8 cellular contexts compared by ENCODE assay signal in the genomic region with DNA sequence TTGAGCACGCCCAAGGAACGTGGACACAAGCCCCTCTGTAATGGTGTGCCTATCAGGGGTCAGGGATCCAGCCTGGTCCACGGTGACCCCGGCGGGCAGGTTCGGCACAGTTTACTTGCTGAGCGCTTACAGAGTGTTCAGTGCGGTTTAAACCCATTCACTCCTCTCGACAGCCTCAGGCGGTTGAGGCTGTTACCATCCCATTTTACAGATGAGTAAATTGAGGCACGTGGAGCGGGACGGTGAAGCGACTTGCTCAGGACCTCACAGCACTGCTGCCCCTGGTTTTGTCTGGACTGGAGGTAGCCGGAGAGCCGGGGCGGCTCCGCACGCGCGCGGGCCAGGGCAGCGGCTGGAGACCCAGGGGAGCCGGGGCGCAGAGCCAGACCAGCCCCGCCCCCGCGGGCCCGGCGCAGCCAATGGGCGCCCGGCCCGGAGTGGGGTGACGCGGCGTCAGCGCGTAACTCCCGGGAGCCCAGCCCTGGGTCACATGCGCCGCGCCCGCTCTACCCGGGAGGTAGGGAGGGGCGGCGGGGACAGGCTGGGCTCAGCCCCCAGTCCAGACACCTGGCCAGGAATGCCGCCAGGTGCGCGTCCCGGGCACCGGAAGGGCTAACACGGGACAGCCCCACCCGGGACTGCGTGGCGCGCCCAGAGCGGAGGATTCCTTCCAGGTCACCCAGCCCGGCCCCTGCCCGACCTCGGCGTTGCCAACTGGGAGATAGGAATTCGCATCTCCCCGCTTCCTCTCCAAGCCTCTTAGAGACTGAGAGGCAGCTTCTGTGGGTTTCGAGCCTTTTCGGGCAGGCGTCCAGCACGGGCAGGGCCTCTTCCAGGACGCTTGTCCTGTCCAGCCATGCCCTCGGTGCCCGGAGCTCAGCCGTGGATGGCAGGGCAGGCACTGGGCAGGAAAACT. TPM values are rescaled to one million over a fixed set of nuclear protein-coding genes. Genes with fewer than 3 reads are reported as not detected.
A peak's percentile ranks its signal among the peaks of the same experiment; 100 is the strongest.
DNase-seq lines count a peak whose midpoint lies in the region; ATAC-seq, FAIRE-seq and TF ChIP-seq lines count a peak whose summit lies in the region.

No MANE protein-coding gene starts in this region.

- peak overlapping the region; percentile 100 for H3K27ac ChIP-seq in right atrium auricular region
- H3K27ac ChIP-seq in psoas muscle: peak overlapping the region; percentile 100

- H3K36me3 ChIP-seq in right atrium auricular region: no peaks in the 10 kb centered on the region
- H3K36me3 ChIP-seq in psoas muscle (ENCODE audit: insufficient read depth in 1 of 2, low read depth in 1 of 2): no peaks in the 10 kb centered on the region

- H3K27me3 ChIP-seq in right atrium auricular region (no peaks in the 10 kb centered on the region), psoas muscle (ENCODE audit: insufficient read depth in 3 of 3, low read length in 2 of 3) (no peaks in the 10 kb centered on the region)

- peak overlapping the region; percentile 44 for H3K4me3 ChIP-seq in HFF-Myc (replicated peaks; ENCODE audit: low read depth, low read length)
- H3K4me3 ChIP-seq in right atrium auricular region: peak overlapping the region; percentile 35 to 50
- H3K4me3 ChIP-seq in psoas muscle: peak overlapping the region; percentile 60

- peak; percentile 81 for FAIRE-seq in urothelium cell line (lab: Jason Lieb, UNC)

- H3K27me3 Mint-ChIP-seq in T-helper 17 cell: no peaks in the 10 kb centered on the region

- ATAC-seq in T-helper 17 cell (peak; percentile 74), psoas muscle (peak; percentile 73 to 79 (median 77))

- H3K4me1 ChIP-seq in right atrium auricular region (peaks cover 0 to 76% of the 10 kb centered on the region in 2 donors), psoas muscle (peaks cover 60% of the 10 kb centered on the region)

- peak overlapping the region; percentile 80 for H3K4me3 Mint-ChIP-seq in T-helper 17 cell

- TF ChIP-seq CTCF in HFF-Myc (IDR thresholded peaks at IDR 0.05; ENCODE audit: low read depth, low read length, missing control alignments): no peak
- no peak for TF ChIP-seq CTCF in right atrium auricular region (IDR thresholded peaks at IDR 0.05)
- no peak for TF ChIP-seq CTCF in psoas muscle (IDR thresholded peaks at IDR 0.05)

- peaks cover 34% of the 10 kb centered on the region for H3K4me1 Mint-ChIP-seq in T-helper 17 cell

- DNase-seq in GM04504 (ENCODE audit: low read depth) (peak; percentile 80), HFF-Myc (ENCODE audit: extremely low read depth, low read depth) (no peak), NCI-H1105 (lab: John Stamatoyannopoulos, UW) (peak; percentile 95), T-helper 17 cell (peak; percentile 73 to 85 (median 74)), anterior cingulate cortex (lab: John Stamatoyannopoulos, UW) (peak in 54 of 58 donors; percentile 44 to 95 (median 87)), right atrium auricular region (ENCODE audit: low spot score) (peak; percentile 88), psoas muscle (peak; percentile 90 to 94), urothelium cell line (ENCODE audit: low spot score) (peak; percentile 94)

- 3 to 4% (median 3%) methylated on average over 53 to 71 of the region's 71 CpGs for WGBS in psoas muscle, 3 donors

- intact Hi-C loops in psoas muscle (cut with DNase I): loop anchor here (1.0 to 2.0 kb wide), 2 partner anchors 15 to 28 kb away; no protein-coding TSS in a partner anchor

- no peaks in the 10 kb centered on the region for H3K36me3 Mint-ChIP-seq in T-helper 17 cell (ENCODE audit: low read depth)

- no peaks in the 10 kb centered on the region for H3K9me3 ChIP-seq in T-helper 17 cell (ENCODE audit: control insufficient read depth, low read length, poor library complexity, severe bottlenecking)
- H3K9me3 ChIP-seq in right atrium auricular region: no peaks in the 10 kb centered on the region
- H3K9me3 ChIP-seq in psoas muscle: no peaks in the 10 kb centered on the region

- peak overlapping the region; percentile 98 for H3K27ac Mint-ChIP-seq in T-helper 17 cell

RNA-seq across cellular contexts. Expression of gene SREBF1, which starts 3.3 kb away (rescaled TPM):
- 100 to 1,000 TPM; 198 to 241 TPM for total RNA-seq in T-helper 17 cell
- total RNA-seq in right atrium auricular region: 10 to 100 TPM; 17.0 to 29.8 TPM
- 10 to 100 TPM; 16.1 to 43.0 (median 31.1) TPM for total RNA-seq in psoas muscle
- polyA plus RNA-seq in psoas muscle: 10 to 100 TPM in 2 of 3 donors, 1 to 10 TPM in 1; 6.2 to 19.2 (median 17.7) TPM

Comparison
In these comparisons a context has a peak if more than half of its experiments do, and no peak if none do; other contexts are left out.
1. RNA of gene SREBF1, which starts 3.3 kb away (total RNA-seq): 198 to 241 TPM in T-helper 17 cell; 16.1 to 43.0 TPM in psoas muscle and 17.0 to 29.8 TPM in right atrium auricular region; every median in the first group is over 4 times any median in the second.
2. Peak in every context shown above with its lines, with median percentiles within 50 percentile points of each other: H3K4me3 ChIP-seq.